ENCODE assay signal across 27 cellular contexts in the genomic region with DNA sequence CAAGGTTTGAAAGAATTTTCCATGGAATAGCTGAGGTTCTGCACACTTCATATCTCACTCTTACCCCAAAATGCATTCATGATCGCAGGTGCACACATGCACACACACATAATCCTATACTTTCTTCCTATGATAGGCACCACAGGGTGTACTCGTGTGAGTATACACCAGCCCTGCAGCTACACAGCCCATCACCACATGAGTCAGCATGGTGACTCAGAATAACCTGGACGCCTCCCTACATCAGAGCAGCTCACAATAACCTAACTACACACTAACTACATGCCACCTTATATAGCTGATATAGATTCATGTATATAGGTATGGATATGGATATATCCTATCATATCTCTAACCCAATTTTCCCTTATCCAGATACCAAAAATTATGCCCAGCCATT.
A peak's percentile ranks its signal among the peaks of the same experiment; 100 is the strongest.
DNase-seq lines count a peak whose midpoint lies in the region; ATAC-seq and TF ChIP-seq lines count a peak whose summit lies in the region.
"Had no signal": no experiment of that assay in that cellular context is flagged by ENCODE, and none has a peak within 500 bp of the region (broad histone marks: within the 10 kb centered on the region; RNA-seq: fewer than 3 reads in every experiment).

No MANE protein-coding gene starts in this region.

- DNase-seq in A172 (ENCODE audit: low spot score) (peak; percentile 46), HPDE6-E6E7 (ENCODE audit: extremely low spot score) (peak; percentile 10), RWPE2 (ENCODE audit: low spot score) (no peak), epithelial cell of prostate (ENCODE audit: low read depth, low spot score) (peak; percentile 5), testis (no peak), NCI-H2227 (lab: John Stamatoyannopoulos, UW; ENCODE audit: unreplicated experiment) (no peak)
- no peak for DNase-seq in activated CD4-positive, CD25-positive, alpha-beta regulatory T cell treated with anti-CD3 and anti-CD28 coated beads, Interleukin-2, amount 50 U/mL, for 72 hours
- no peak for DNase-seq in activated CD8-positive, alpha-beta T cell treated with anti-CD3 and anti-CD28 coated beads, Interleukin-2, amount 10 ng/mL, durations not matched to agents 7 days and 5 days
- DNase-seq: anterior cingulate cortex; CD4-positive, alpha-beta memory T cell; dermis blood vessel endothelial cell; left ventricle myocardium inferior; naive B cell; NCI-H1417 treated with DMSO at 0.1 percent for 48 hours; NCI-H2107; SHP77; stimulated activated CD4-positive, alpha-beta T cell treated with anti-CD3 and anti-CD28 coated beads, Interleukin-15, amount 100 ng/mL, for 24 hours; stimulated activated naive CD4-positive, alpha-beta T cell treated with Interleukin-2 at 50 U/mL for 16 hours; T-helper 9 cell had no signal

- peak; percentile 100 for ATAC-seq in RWPE2 (ENCODE audit: low read depth)
- no peak for ATAC-seq in activated CD8-positive, alpha-beta T cell treated with anti-CD3 and anti-CD28 coated beads, Interleukin-2, amount 10 ng/mL, durations not matched to agents 7 days and 5 days
- ATAC-seq: K562 had no signal

- no peaks in the 10 kb centered on the region for H3K27me3 Mint-ChIP-seq in activated CD8-positive, alpha-beta T cell treated with anti-CD3 and anti-CD28 coated beads, Interleukin-2, amount 10 ng/mL, durations not matched to agents 7 days and 5 days (ENCODE audit: low read depth)
- H3K27me3 Mint-ChIP-seq: activated naive CD4-positive, alpha-beta T cell treated with anti-CD3 and anti-CD28 coated beads, Interleukin-2, amount 50 U/mL, for 24 hours; central memory CD8-positive, alpha-beta T cell had no signal

- no peaks in the 10 kb centered on the region for H3K4me1 Mint-ChIP-seq in activated CD8-positive, alpha-beta T cell treated with anti-CD3 and anti-CD28 coated beads, Interleukin-2, amount 10 ng/mL, durations not matched to agents 7 days and 5 days (ENCODE audit: low read depth)
- H3K4me1 Mint-ChIP-seq: activated naive CD4-positive, alpha-beta T cell treated with anti-CD3 and anti-CD28 coated beads, Interleukin-2, amount 50 U/mL, for 24 hours; CD4-positive, alpha-beta memory T cell; central memory CD8-positive, alpha-beta T cell; mesothelial cell of epicardium; naive B cell had no signal

- TF ChIP-seq CTCF in RWPE2 (IDR thresholded peaks at IDR 0.05; ENCODE audit: poor library complexity, severe bottlenecking): no peak
- no peak for TF ChIP-seq CTCF in testis (IDR thresholded peaks at IDR 0.05)

- H3K27ac Mint-ChIP-seq in activated CD8-positive, alpha-beta T cell treated with anti-CD3 and anti-CD28 coated beads, Interleukin-2, amount 10 ng/mL, durations not matched to agents 7 days and 5 days: no peak overlapping the region
- H3K27ac Mint-ChIP-seq: activated naive CD4-positive, alpha-beta T cell treated with anti-CD3 and anti-CD28 coated beads, Interleukin-2, amount 50 U/mL, for 24 hours; CD4-positive, alpha-beta memory T cell; mesothelial cell of epicardium had no signal

- WGBS in testis, 2 donors: 91% methylated on average over 3 of the region's 3 CpGs

- no peaks in the 10 kb centered on the region for H3K36me3 Mint-ChIP-seq in activated CD8-positive, alpha-beta T cell treated with anti-CD3 and anti-CD28 coated beads, Interleukin-2, amount 10 ng/mL, durations not matched to agents 7 days and 5 days (ENCODE audit: low read depth)
- H3K36me3 Mint-ChIP-seq: activated naive CD4-positive, alpha-beta T cell treated with anti-CD3 and anti-CD28 coated beads, Interleukin-2, amount 50 U/mL, for 24 hours; CD4-positive, alpha-beta memory T cell; mesothelial cell of epicardium; naive B cell had no signal

- H3K36me3 ChIP-seq in RWPE2 (ENCODE audit: low read depth) (no peaks in the 10 kb centered on the region), testis (ENCODE audit: low read depth, missing control alignments) (no peaks in the 10 kb centered on the region)
- H3K36me3 ChIP-seq: left ventricle myocardium inferior, neutrophil, prostate gland, thoracic aorta, vagina had no signal

- H3K9me3 ChIP-seq in RWPE2 (ENCODE audit: severe bottlenecking) (no peaks in the 10 kb centered on the region), testis (no peaks in the 10 kb centered on the region)
- H3K9me3 ChIP-seq: neutrophil, prostate gland, thoracic aorta, vagina had no signal

- TF ChIP-seq POLR2A in testis (IDR thresholded peaks at IDR 0.05): no peak

- POLR2A ChIA-PET in activated CD8-positive, alpha-beta T cell treated with anti-CD3 and anti-CD28 coated beads, Interleukin-2, amount 10 ng/mL, durations not matched to agents 7 days and 5 days (lab: Charles Lee): no interaction called here

- H3K9me3 Mint-ChIP-seq in activated CD8-positive, alpha-beta T cell treated with anti-CD3 and anti-CD28 coated beads, Interleukin-2, amount 10 ng/mL, durations not matched to agents 7 days and 5 days (ENCODE audit: insufficient read depth): peaks cover 4% of the 10 kb centered on the region

- no peaks in the 10 kb centered on the region for H3K4me1 ChIP-seq in RWPE2 (ENCODE audit: insufficient read depth, poor library complexity, severe bottlenecking)
- H3K4me1 ChIP-seq in testis: no peaks in the 10 kb centered on the region
- H3K4me1 ChIP-seq: left ventricle myocardium inferior, prostate gland, vagina had no signal

- H3K27ac ChIP-seq in RWPE2 (ENCODE audit: poor library complexity, severe bottlenecking) (no peak overlapping the region), epithelial cell of prostate (no peak overlapping the region), testis (no peak overlapping the region)
- H3K27ac ChIP-seq: left ventricle myocardium inferior, neutrophil, prostate gland, thoracic aorta, vagina had no signal

- CTCF ChIA-PET in activated CD8-positive, alpha-beta T cell treated with anti-CD3 and anti-CD28 coated beads, Interleukin-2, amount 10 ng/mL, durations not matched to agents 7 days and 5 days (lab: Charles Lee): no interaction called here

- intact Hi-C loops in testis (cut with DNase I; ENCODE audit: low total_unique reads): no loop called here

- H3K4me3 ChIP-seq in RWPE2 (ENCODE audit: severe bottlenecking) (no peak overlapping the region), testis (no peak overlapping the region)
- H3K4me3 ChIP-seq: K562, left ventricle myocardium inferior, prostate gland, thoracic aorta, vagina had no signal

- H3K27me3 ChIP-seq in RWPE2 (ENCODE audit: insufficient read depth, poor library complexity, severe bottlenecking): no peaks in the 10 kb centered on the region
- H3K27me3 ChIP-seq in testis: no peaks in the 10 kb centered on the region
- H3K27me3 ChIP-seq: neutrophil, vagina had no signal

- no peak overlapping the region for H3K4me3 Mint-ChIP-seq in activated CD8-positive, alpha-beta T cell treated with anti-CD3 and anti-CD28 coated beads, Interleukin-2, amount 10 ng/mL, durations not matched to agents 7 days and 5 days
- H3K4me3 Mint-ChIP-seq: activated naive CD4-positive, alpha-beta T cell treated with anti-CD3 and anti-CD28 coated beads, Interleukin-2, amount 50 U/mL, for 24 hours; CD4-positive, alpha-beta memory T cell; central memory CD8-positive, alpha-beta T cell; mesothelial cell of epicardium; naive B cell had no signal

Comparison
In these comparisons a context has a peak if more than half of its experiments do, and no peak if none do; other contexts are left out.
1. DNase-seq: peak in A172 (single experiment), HPDE6-E6E7 (single experiment) and epithelial cell of prostate (single experiment); none in RWPE2 (single experiment), testis (single experiment), NCI-H2227 (single experiment), activated CD4-positive, CD25-positive, alpha-beta regulatory T cell treated with anti-CD3 and anti-CD28 coated beads, Interleukin-2, amount 50 U/mL, for 72 hours (single experiment) and activated CD8-positive, alpha-beta T cell treated with anti-CD3 and anti-CD28 coated beads, Interleukin-2, amount 10 ng/mL, durations not matched to agents 7 days and 5 days (single experiment).